ENCODE assay signal across 8 cellular contexts in genomic region chr15:43799945-43800285, GRCh38. TPM values are rescaled to one million over a fixed set of nuclear protein-coding genes. Genes with fewer than 3 reads are reported as not detected.
DNase-seq lines count a peak whose midpoint lies in the region; ATAC-seq and TF ChIP-seq lines count a peak whose summit lies in the region.

SERINC4 (minus strand) TSS chr15:43800220; CDS start chr15:43799986, 234 bp downstream.

- peaks cover 11% of the 10 kb centered on the region for H3K27me3 Mint-ChIP-seq in endothelial cell (ENCODE audit: unreplicated experiment)
- H3K27me3 Mint-ChIP-seq in nephron (ENCODE audit: low read depth), result no peaks in the 10 kb centered on the region

- no peaks in the 10 kb centered on the region for H3K9me3 Mint-ChIP-seq in endothelial cell (ENCODE audit: unreplicated experiment)
- H3K9me3 Mint-ChIP-seq in nephron, result no peaks in the 10 kb centered on the region

- H3K27ac Mint-ChIP-seq in endothelial cell (ENCODE audit: unreplicated experiment), result peak within 1 kb of the TSS; percentile 96
- H3K27ac Mint-ChIP-seq in nephron, result peak within 1 kb of the TSS; percentile 96 to 98 (median 97)

- no peak for ATAC-seq in HG02938 (IDR thresholded peaks at IDR 0.05; ENCODE audit: unreplicated experiment)

- no peaks in the 10 kb centered on the region for H3K9me2 ChIP-seq in OCI-LY1 (ENCODE audit: low read depth, low read length)

- H3K4me1 ChIP-seq in BLaER1 treated with 17β-estradiol and CSF1 and Interleukin-3, amounts not matched to agents 10 nM and 100 nM, result peaks cover 20 to 63% (median 40%) of the 10 kb centered on the region in 10 experiments
- peaks cover 72% of the 10 kb centered on the region for H3K4me1 ChIP-seq in OCI-LY1 (ENCODE audit: insufficient read depth, low read length, severe bottlenecking)

- no peaks in the 10 kb centered on the region for H3K27me3 ChIP-seq in BLaER1 treated with 17β-estradiol and CSF1 and Interleukin-3, amounts not matched to agents 10 nM and 100 nM
- H3K27me3 ChIP-seq in OCI-LY1 (ENCODE audit: insufficient read depth, low read length), result no peaks in the 10 kb centered on the region

- H3K4me3 Mint-ChIP-seq in endothelial cell (ENCODE audit: unreplicated experiment) (peak within 1 kb of the TSS; percentile 100), nephron (peak within 1 kb of the TSS; percentile 99 to 100 (median 99))

- H3K9ac ChIP-seq in BLaER1 treated with 17β-estradiol and CSF1 and Interleukin-3, amounts not matched to agents 10 nM and 100 nM, result peak within 1 kb of the TSS; percentile 77 to 92 (median 87)
- peak within 1 kb of the TSS; percentile 95 for H3K9ac ChIP-seq in OCI-LY1 (ENCODE audit: low read length)

- H3K36me3 ChIP-seq in BLaER1 treated with 17β-estradiol and CSF1 and Interleukin-3, amounts not matched to agents 10 nM and 100 nM, result peaks cover 74 to 92% (median 85%) of the 10 kb centered on the region in 11 experiments
- H3K36me3 ChIP-seq in OCI-LY1 (ENCODE audit: insufficient read depth, low read length), result peaks cover 61% of the 10 kb centered on the region

- H3K4me2 ChIP-seq in BLaER1 treated with 17β-estradiol and CSF1 and Interleukin-3, amounts not matched to agents 10 nM and 100 nM, result peak within 1 kb of the TSS; percentile 82 to 98 (median 90)
- peak within 1 kb of the TSS; percentile 80 for H3K4me2 ChIP-seq in OCI-LY1 (ENCODE audit: low read length)

- H3K9me3 ChIP-seq in BLaER1 treated with 17β-estradiol and CSF1 and Interleukin-3, amounts not matched to agents 10 nM and 100 nM (replicated peaks in 1 of 11), result peaks cover 0 to 6% (median 0%) of the 10 kb centered on the region in 11 experiments; a peak in 1 of 22 replicates
- no peaks in the 10 kb centered on the region for H3K9me3 ChIP-seq in OCI-LY1 (ENCODE audit: low read length)

- H3K4me1 Mint-ChIP-seq in endothelial cell (ENCODE audit: unreplicated experiment) (peaks cover 32% of the 10 kb centered on the region), nephron (peaks cover 49% of the 10 kb centered on the region)

- no peak within 1 kb of the TSS for H2AFZ ChIP-seq in OCI-LY1 (ENCODE audit: low read length)

- peaks cover 0 to 40% (median 24%) of the 10 kb centered on the region in 11 experiments; a peak in 19 of 22 replicates for H4K20me1 ChIP-seq in BLaER1 treated with 17β-estradiol and CSF1 and Interleukin-3, amounts not matched to agents 10 nM and 100 nM
- no peaks in the 10 kb centered on the region for H4K20me1 ChIP-seq in OCI-LY1 (ENCODE audit: insufficient read depth, low read length)

- no peak for TF ChIP-seq CTCF in OCI-LY1 (IDR thresholded peaks at IDR 0.05; ENCODE audit: low read length)
- no peak for TF ChIP-seq CTCF in endothelial cell (IDR thresholded peaks at IDR 0.05; ENCODE audit: unreplicated experiment)
- no peak for TF ChIP-seq CTCF in nephron (IDR thresholded peaks at IDR 0.05; ENCODE audit: unreplicated experiment in 3 of 3)

- H3K36me3 Mint-ChIP-seq in endothelial cell (ENCODE audit: low read depth, unreplicated experiment) (peaks cover 50% of the 10 kb centered on the region), nephron (ENCODE audit: low read depth) (peaks cover 64% of the 10 kb centered on the region)

- H3K79me2 ChIP-seq in OCI-LY1 (ENCODE audit: insufficient read depth, low read length), result peaks cover 16% of the 10 kb centered on the region

- H3K27ac ChIP-seq in BLaER1 treated with 17β-estradiol and CSF1 and Interleukin-3, amounts not matched to agents 10 nM and 100 nM, result peak within 1 kb of the TSS; percentile 54 to 88 (median 83)
- peak within 1 kb of the TSS; percentile 98 for H3K27ac ChIP-seq in OCI-LY1 (ENCODE audit: low read depth, low read length, poor library complexity, severe bottlenecking)

- peak within 1 kb of the TSS; percentile 80 to 98 (median 90) for H3K4me3 ChIP-seq in BLaER1 treated with 17β-estradiol and CSF1 and Interleukin-3, amounts not matched to agents 10 nM and 100 nM
- H3K4me3 ChIP-seq in OCI-LY1 (ENCODE audit: low read depth, low read length, poor library complexity, severe bottlenecking), result peak within 1 kb of the TSS; percentile 95

- peaks cover 17% of the 10 kb centered on the region for H3F3A ChIP-seq in OCI-LY1 (ENCODE audit: insufficient read depth, low read length)

- DNase-seq in endothelial cell (ENCODE audit: low spot score), result no peak
- no peak for DNase-seq in activated gamma-delta T cell treated with Interleukin-2 at 50 U/mL for 16 hours
- no peak for DNase-seq in HT-29 (ENCODE audit: low spot score)
- DNase-seq in DMS153 treated with DMSO at 0.1 percent for 48 hours (lab: John Stamatoyannopoulos, UW; ENCODE audit: unreplicated experiment), result no peak

RNA-seq across cellular contexts. Expression of gene SERINC4, which starts in this region (rescaled TPM):
- not detected for total RNA-seq in endothelial cell (ENCODE audit: unreplicated experiment)
- not detected in 2 replicates for total RNA-seq in HT-29 (2014; rRNA removed; shearing (Covaris generic))
